In genomic region chr9:106072421-106072820, GRCh38 we compare ENCODE assay signal across 23 cellular contexts.
"Had no signal": no experiment of that assay in that cellular context is flagged by ENCODE, and none has a peak within 500 bp of the region (broad histone marks: within the 10 kb centered on the region; RNA-seq: fewer than 3 reads in every experiment).

No MANE protein-coding gene starts in this region.

- FAIRE-seq: TTC549 had no signal

- H3K9me3 Mint-ChIP-seq: activated CD4-positive, alpha-beta T cell treated with anti-CD3 and anti-CD28 coated beads, Interleukin-2, amount 10 ng/mL, durations not matched to agents 7 days and 5 days; activated CD8-positive, alpha-beta T cell treated with anti-CD3 and anti-CD28 coated beads for 36 hours; activated naive CD4-positive, alpha-beta T cell treated with anti-CD3 and anti-CD28 coated beads, Interleukin-2, amount 10 ng/mL, durations not matched to agents 7 days and 5 days; brain had no signal

- H3K4me3 ChIP-seq: colonic mucosa, dorsolateral prefrontal cortex, spleen, upper lobe of left lung had no signal

- H3K9me3 ChIP-seq: colonic mucosa, spleen, upper lobe of left lung had no signal

- H3K27ac ChIP-seq: colonic mucosa, dorsolateral prefrontal cortex, spleen, upper lobe of left lung, WERI-Rb-1 had no signal

- H3K27me3 ChIP-seq: colonic mucosa, dorsolateral prefrontal cortex, spleen, upper lobe of left lung had no signal

- H3K4me1 ChIP-seq: colonic mucosa, spleen, upper lobe of left lung had no signal

- H3K27ac Mint-ChIP-seq: activated CD4-positive, alpha-beta T cell treated with anti-CD3 and anti-CD28 coated beads, Interleukin-2, amount 10 ng/mL, durations not matched to agents 7 days and 5 days; activated CD8-positive, alpha-beta memory T cell treated with anti-CD3 and anti-CD28 coated beads, Interleukin-2, amount 10 ng/mL, durations not matched to agents 7 days and 5 days; activated CD8-positive, alpha-beta T cell treated with anti-CD3 and anti-CD28 coated beads for 36 hours; activated naive CD4-positive, alpha-beta T cell treated with anti-CD3 and anti-CD28 coated beads, Interleukin-2, amount 10 ng/mL, durations not matched to agents 7 days and 5 days; brain; naive B cell had no signal

- ATAC-seq: activated CD8-positive, alpha-beta memory T cell treated with anti-CD3 and anti-CD28 coated beads, Interleukin-2, amount 10 ng/mL, durations not matched to agents 7 days and 5 days; activated CD8-positive, alpha-beta T cell treated with anti-CD3 and anti-CD28 coated beads for 36 hours had no signal

- H3K36me3 ChIP-seq: colonic mucosa, spleen, upper lobe of left lung, WERI-Rb-1 had no signal

- H3K4me3 Mint-ChIP-seq: activated CD4-positive, alpha-beta T cell treated with anti-CD3 and anti-CD28 coated beads, Interleukin-2, amount 10 ng/mL, durations not matched to agents 7 days and 5 days; activated CD8-positive, alpha-beta memory T cell treated with anti-CD3 and anti-CD28 coated beads, Interleukin-2, amount 10 ng/mL, durations not matched to agents 7 days and 5 days; activated CD8-positive, alpha-beta T cell treated with anti-CD3 and anti-CD28 coated beads for 36 hours; activated naive CD4-positive, alpha-beta T cell treated with anti-CD3 and anti-CD28 coated beads, Interleukin-2, amount 10 ng/mL, durations not matched to agents 7 days and 5 days; brain; naive B cell had no signal

- H3K36me3 Mint-ChIP-seq: activated CD8-positive, alpha-beta memory T cell treated with anti-CD3 and anti-CD28 coated beads, Interleukin-2, amount 10 ng/mL, durations not matched to agents 7 days and 5 days; activated naive CD4-positive, alpha-beta T cell treated with anti-CD3 and anti-CD28 coated beads, Interleukin-2, amount 10 ng/mL, durations not matched to agents 7 days and 5 days; brain; naive B cell had no signal

- H3K4me1 Mint-ChIP-seq: activated CD4-positive, alpha-beta T cell treated with anti-CD3 and anti-CD28 coated beads, Interleukin-2, amount 10 ng/mL, durations not matched to agents 7 days and 5 days; activated CD8-positive, alpha-beta memory T cell treated with anti-CD3 and anti-CD28 coated beads, Interleukin-2, amount 10 ng/mL, durations not matched to agents 7 days and 5 days; activated naive CD4-positive, alpha-beta T cell treated with anti-CD3 and anti-CD28 coated beads, Interleukin-2, amount 10 ng/mL, durations not matched to agents 7 days and 5 days; naive B cell had no signal

- H3K27me3 Mint-ChIP-seq: activated CD4-positive, alpha-beta T cell treated with anti-CD3 and anti-CD28 coated beads, Interleukin-2, amount 10 ng/mL, durations not matched to agents 7 days and 5 days; activated CD8-positive, alpha-beta memory T cell treated with anti-CD3 and anti-CD28 coated beads, Interleukin-2, amount 10 ng/mL, durations not matched to agents 7 days and 5 days; activated CD8-positive, alpha-beta T cell treated with anti-CD3 and anti-CD28 coated beads for 36 hours; activated naive CD4-positive, alpha-beta T cell treated with anti-CD3 and anti-CD28 coated beads, Interleukin-2, amount 10 ng/mL, durations not matched to agents 7 days and 5 days; naive B cell had no signal

- DNase-seq: activated CD4-positive, alpha-beta T cell treated with anti-CD3 and anti-CD28 coated beads, Interleukin-2, amount 10 ng/mL, durations not matched to agents 7 days and 5 days; activated CD4-positive, CD25-positive, alpha-beta regulatory T cell treated with anti-CD3 and anti-CD28 coated beads, Interleukin-2, amount 50 U/mL, for 72 hours; activated CD8-positive, alpha-beta memory T cell treated with anti-CD3 and anti-CD28 coated beads, Interleukin-2, amount 10 ng/mL, durations not matched to agents 7 days and 5 days; activated CD8-positive, alpha-beta T cell treated with anti-CD3 and anti-CD28 coated beads for 36 hours; activated effector memory CD4-positive, alpha-beta T cell treated with anti-CD3 and anti-CD28 coated beads, Interleukin-2, amount 50 U/mL, for 16 hours; activated naive CD4-positive, alpha-beta T cell treated with anti-CD3 and anti-CD28 coated beads, Interleukin-2, amount 10 ng/mL, durations not matched to agents 7 days and 5 days; activated T-cell treated with anti-CD3 and anti-CD28 coated beads for 4 hours; amygdala; colonic mucosa; dorsolateral prefrontal cortex; kidney glomerular epithelial cell; mesenchymal stem cell; naive B cell; occipital lobe; posterior cingulate gyrus; spleen; stimulated activated CD4-positive, alpha-beta T cell treated with anti-CD3 and anti-CD28 coated beads, Interleukin-4, amount 100 ng/mL, for 24 hours; stimulated activated naive CD4-positive, alpha-beta T cell treated with Interleukin-2 at 50 U/mL for 16 hours; T-helper 1 cell; upper lobe of left lung; WERI-Rb-1 had no signal
